ENCODE assay signal across 12 cellular contexts in genomic region chr6:56891754-56892153, GRCh38.
DNase-seq lines count a peak whose midpoint lies in the region; ATAC-seq, FAIRE-seq and TF ChIP-seq lines count a peak whose summit lies in the region.
"Had no signal": no experiment of that assay in that cellular context is flagged by ENCODE, and none has a peak within 500 bp of the region (broad histone marks: within the 10 kb centered on the region; RNA-seq: fewer than 3 reads in every experiment).

No MANE protein-coding gene starts in this region.

- no peak overlapping the region for H3K4me3 Mint-ChIP-seq in activated naive CD4-positive, alpha-beta T cell treated with anti-CD3 and anti-CD28 coated beads for 36 hours
- H3K4me3 Mint-ChIP-seq in astrocyte (ENCODE audit: unreplicated experiment) = no peak overlapping the region

- no peak overlapping the region for H3K4me2 ChIP-seq in astrocyte (ENCODE audit: low read length)

- peak; percentile 19 for DNase-seq in activated naive CD4-positive, alpha-beta T cell treated with anti-CD3 and anti-CD28 coated beads for 36 hours
- no peak for DNase-seq in activated naive CD4-positive, alpha-beta T cell (lab: John Stamatoyannopoulos, UW)
- DNase-seq in astrocyte (ENCODE audit: low read depth) (no peak), sigmoid colon (no peak), Right ventricle myocardium inferior (ENCODE audit: missing footprints) (no peak)
- DNase-seq: activated CD4-positive, alpha-beta T cell treated with anti-CD3 and anti-CD28 coated beads for 48 hours; left ventricle myocardium superior; NCI-H1092 treated with DMSO at 0.1 percent for 48 hours; RPMI8226 had no signal

- H3K9me3 ChIP-seq in astrocyte (ENCODE audit: insufficient read depth, low read depth, low read length) (no peaks in the 10 kb centered on the region), sigmoid colon (no peaks in the 10 kb centered on the region)

- TF ChIP-seq EP300 in sigmoid colon (IDR thresholded peaks at IDR 0.05) = no peak

- ATAC-seq in HG02798 (IDR thresholded peaks at IDR 0.05; ENCODE audit: poor library complexity, unreplicated experiment) = peak; percentile 34
- ATAC-seq in GM18873 (IDR thresholded peaks at IDR 0.05; ENCODE audit: low FRiP score, unreplicated experiment) = no peak
- ATAC-seq in HG02852 (IDR thresholded peaks at IDR 0.05; ENCODE audit: unreplicated experiment) = no peak
- ATAC-seq in Right ventricle myocardium inferior = no peak
- ATAC-seq: left ventricle myocardium superior had no signal

- TF ChIP-seq POLR2A in sigmoid colon (IDR thresholded peaks at IDR 0.05) = no peak

- no peaks in the 10 kb centered on the region for H3K9me3 Mint-ChIP-seq in activated naive CD4-positive, alpha-beta T cell treated with anti-CD3 and anti-CD28 coated beads for 36 hours
- peaks cover 10% of the 10 kb centered on the region for H3K9me3 Mint-ChIP-seq in astrocyte (ENCODE audit: unreplicated experiment)

- CTCF ChIA-PET in activated naive CD4-positive, alpha-beta T cell treated with anti-CD3 and anti-CD28 coated beads for 36 hours (lab: Charles Lee) = interaction anchor here (0.6 to 2.8 kb wide), 7 partner anchors 9 to 710 kb away, joined by 3 to 14 read pairs (median 3); no protein-coding TSS in a partner anchor

- H3K4me1 Mint-ChIP-seq in activated naive CD4-positive, alpha-beta T cell treated with anti-CD3 and anti-CD28 coated beads for 36 hours (ENCODE audit: low read depth) = peaks cover 29% of the 10 kb centered on the region
- H3K4me1 Mint-ChIP-seq in astrocyte (ENCODE audit: low read depth, unreplicated experiment) = peaks cover 30% of the 10 kb centered on the region

- H3K9ac ChIP-seq in astrocyte (ENCODE audit: low read length) = no peak overlapping the region

- no peak overlapping the region for H2AFZ ChIP-seq in astrocyte (ENCODE audit: low read depth, low read length)

- H3K27me3 ChIP-seq in astrocyte (ENCODE audit: insufficient read depth, low read length) (no peaks in the 10 kb centered on the region), sigmoid colon (no peaks in the 10 kb centered on the region)

- intact Hi-C loops in activated naive CD4-positive, alpha-beta T cell treated with anti-CD3 and anti-CD28 coated beads for 36 hours (cut with micrococcal nuclease) = loop anchor here (1.0 kb wide), 1 partner anchor 425 kb away; no protein-coding TSS in a partner anchor
- intact Hi-C loops in sigmoid colon (cut with DNase I) = no loop called here
- intact Hi-C loops in Right ventricle myocardium inferior (cut with DNase I) = no loop called here

- no peaks in the 10 kb centered on the region for H3K79me2 ChIP-seq in astrocyte (ENCODE audit: insufficient read depth, low read length)

- no peak overlapping the region for H3K27ac Mint-ChIP-seq in activated naive CD4-positive, alpha-beta T cell treated with anti-CD3 and anti-CD28 coated beads for 36 hours
- H3K27ac Mint-ChIP-seq in astrocyte (ENCODE audit: unreplicated experiment) = peak overlapping the region; percentile 66

- TF ChIP-seq CTCF in astrocyte (IDR thresholded peaks at IDR 0.05; ENCODE audit: insufficient read depth, low read depth, low read length) (no peak), sigmoid colon (IDR thresholded peaks at IDR 0.05) (no peak)

- H3K36me3 ChIP-seq in astrocyte (ENCODE audit: insufficient read depth, low read length) = no peaks in the 10 kb centered on the region
- H3K36me3 ChIP-seq in sigmoid colon = no peaks in the 10 kb centered on the region

- no peaks in the 10 kb centered on the region for H4K20me1 ChIP-seq in astrocyte (ENCODE audit: insufficient read depth, low read length)

- no peak for FAIRE-seq in astrocyte (lab: Jason Lieb, UNC)

- H3K4me3 ChIP-seq in astrocyte (ENCODE audit: insufficient read depth, low read depth, low read length) (no peak overlapping the region), sigmoid colon (no peak overlapping the region)

- H3K36me3 Mint-ChIP-seq in activated naive CD4-positive, alpha-beta T cell treated with anti-CD3 and anti-CD28 coated beads for 36 hours (ENCODE audit: low read depth) = no peaks in the 10 kb centered on the region
- H3K36me3 Mint-ChIP-seq in astrocyte (ENCODE audit: low read depth, unreplicated experiment) = peaks cover 11% of the 10 kb centered on the region

- no peaks in the 10 kb centered on the region for H3K27me3 Mint-ChIP-seq in activated naive CD4-positive, alpha-beta T cell treated with anti-CD3 and anti-CD28 coated beads for 36 hours (ENCODE audit: low read depth)
- no peaks in the 10 kb centered on the region for H3K27me3 Mint-ChIP-seq in astrocyte (ENCODE audit: low read depth, unreplicated experiment)

- peak overlapping the region; percentile 96 for H3K27ac ChIP-seq in astrocyte (ENCODE audit: low read depth, low read length)
- peak overlapping the region in 3 of 4 donors; percentile 71 to 76 (median 72) for H3K27ac ChIP-seq in sigmoid colon

- 93 to 97% methylated on average over 2 of the region's 2 CpGs for WGBS in sigmoid colon, 2 donors

- H3K4me1 ChIP-seq in astrocyte (ENCODE audit: insufficient read depth, low read length) (peaks cover 10% of the 10 kb centered on the region), sigmoid colon (peaks cover 0 to 12% (median 6%) of the 10 kb centered on the region in 4 donors)
